Comparison of ENCODE assay signal across 10 cellular contexts in the genomic region with DNA sequence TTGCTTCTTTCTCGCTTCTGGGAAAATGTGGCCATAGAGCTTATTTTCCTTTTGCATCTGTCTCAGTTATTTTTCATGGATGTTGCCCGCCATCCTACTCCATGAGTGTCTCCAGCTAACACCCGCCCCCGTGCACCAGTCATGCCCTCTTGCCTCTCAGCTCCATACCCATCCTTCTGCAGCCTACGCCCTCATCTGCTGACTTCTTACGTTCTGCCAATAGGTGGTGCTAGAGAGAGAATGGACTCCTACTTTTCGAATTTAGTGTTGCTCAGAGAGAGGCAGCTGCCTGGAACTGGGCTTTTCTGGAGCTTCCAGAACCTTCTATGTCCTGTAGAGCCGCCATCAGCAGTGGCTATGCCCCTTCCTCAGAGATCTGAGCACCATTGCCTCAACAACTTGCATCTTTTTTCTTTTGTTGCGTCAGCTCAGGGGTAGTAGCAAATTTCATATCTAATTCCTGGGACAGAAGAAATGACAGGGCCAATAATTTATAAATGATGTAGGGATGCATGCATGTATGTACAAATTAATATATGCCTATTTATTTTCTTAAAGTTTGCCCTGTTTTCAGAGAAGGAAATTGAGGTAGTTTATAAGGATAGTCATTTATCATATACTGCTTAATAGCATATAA.
DNase-seq lines count a peak whose midpoint lies in the region; FAIRE-seq and TF ChIP-seq lines count a peak whose summit lies in the region.
"Had no signal": no experiment of that assay in that cellular context is flagged by ENCODE, and none has a peak within 500 bp of the region (broad histone marks: within the 10 kb centered on the region; RNA-seq: fewer than 3 reads in every experiment).

No MANE protein-coding gene starts in this region.

- H3K36me3 ChIP-seq in H7 (replicated peaks; ENCODE audit: control insufficient read depth, insufficient read depth, low read length) (no peaks in the 10 kb centered on the region), astrocyte (ENCODE audit: insufficient read depth, low read length) (no peaks in the 10 kb centered on the region), suprapubic skin (no peaks in the 10 kb centered on the region)
- H3K36me3 ChIP-seq: BLaER1 had no signal

- no peak overlapping the region for H2AFZ ChIP-seq in astrocyte (ENCODE audit: low read depth, low read length)

- DNase-seq in NCI-H1092 treated with DMSO at 0.1 percent for 48 hours (lab: John Stamatoyannopoulos, UW) (peak; percentile 1), NCI-H1092 (lab: John Stamatoyannopoulos, UW) (no peak), H7 (peak; percentile 67), NCI-H146 (lab: John Stamatoyannopoulos, UW) (peak; percentile 12), astrocyte (ENCODE audit: low read depth) (peak; percentile 26), iPS-NIHi7 (ENCODE audit: extremely low spot score) (peak; percentile 81), suprapubic skin (ENCODE audit: low spot score in 2 of 2) (no peak), COR-L47 (lab: John Stamatoyannopoulos, UW) (no peak)

- no peaks in the 10 kb centered on the region for H4K20me1 ChIP-seq in astrocyte (ENCODE audit: insufficient read depth, low read length)
- H4K20me1 ChIP-seq: BLaER1 had no signal

- H3K27me3 ChIP-seq in H7 (ENCODE audit: control insufficient read depth, insufficient read depth, low read length) (no peaks in the 10 kb centered on the region), astrocyte (ENCODE audit: insufficient read depth, low read length) (no peaks in the 10 kb centered on the region), suprapubic skin (no peaks in the 10 kb centered on the region)
- H3K27me3 ChIP-seq: BLaER1 had no signal

- no peak overlapping the region for H3K27ac Mint-ChIP-seq in astrocyte (ENCODE audit: unreplicated experiment)
- H3K27ac Mint-ChIP-seq: activated naive CD8-positive, alpha-beta T cell had no signal

- TF ChIP-seq POLR2A in suprapubic skin (IDR thresholded peaks at IDR 0.05), result no peak

- no peaks in the 10 kb centered on the region for H3K36me3 Mint-ChIP-seq in astrocyte (ENCODE audit: low read depth, unreplicated experiment)
- H3K36me3 Mint-ChIP-seq: activated naive CD8-positive, alpha-beta T cell had no signal

- no peaks in the 10 kb centered on the region for H3K4me1 Mint-ChIP-seq in astrocyte (ENCODE audit: low read depth, unreplicated experiment)

- TF ChIP-seq EP300 in suprapubic skin (IDR thresholded peaks at IDR 0.05), result no peak

- H3K4me3 Mint-ChIP-seq in astrocyte (ENCODE audit: unreplicated experiment), result no peak overlapping the region
- H3K4me3 Mint-ChIP-seq: activated naive CD8-positive, alpha-beta T cell had no signal

- WGBS in suprapubic skin, result 24% methylated on average over 9 of the region's 9 CpGs

- no peak for FAIRE-seq in astrocyte (lab: Jason Lieb, UNC)

- no peak overlapping the region for H3K9ac ChIP-seq in astrocyte (ENCODE audit: low read length)
- H3K9ac ChIP-seq: BLaER1 had no signal

- TF ChIP-seq CTCF in astrocyte (IDR thresholded peaks at IDR 0.05; ENCODE audit: insufficient read depth, low read depth, low read length), result peak; percentile 74
- TF ChIP-seq CTCF in suprapubic skin (IDR thresholded peaks at IDR 0.05), result peak; percentile 3 to 66

- H3K4me2 ChIP-seq in astrocyte (ENCODE audit: low read length), result no peak overlapping the region
- H3K4me2 ChIP-seq: BLaER1 had no signal

- H3K4me3 ChIP-seq in H7 (ENCODE audit: insufficient read depth, low read depth, low read length), result no peak overlapping the region
- no peak overlapping the region for H3K4me3 ChIP-seq in astrocyte (ENCODE audit: insufficient read depth, low read depth, low read length)
- no peak overlapping the region for H3K4me3 ChIP-seq in suprapubic skin
- H3K4me3 ChIP-seq: BLaER1 had no signal

- H3K27me3 Mint-ChIP-seq in astrocyte (ENCODE audit: low read depth, unreplicated experiment), result peaks cover 7% of the 10 kb centered on the region

- H3K9me3 ChIP-seq in astrocyte (ENCODE audit: insufficient read depth, low read depth, low read length) (no peaks in the 10 kb centered on the region), suprapubic skin (no peaks in the 10 kb centered on the region)
- H3K9me3 ChIP-seq: BLaER1 had no signal

- no peaks in the 10 kb centered on the region for H3K4me1 ChIP-seq in astrocyte (ENCODE audit: insufficient read depth, low read length)
- H3K4me1 ChIP-seq in suprapubic skin, result no peaks in the 10 kb centered on the region
- H3K4me1 ChIP-seq: BLaER1 had no signal

- no peaks in the 10 kb centered on the region for H3K79me2 ChIP-seq in astrocyte (ENCODE audit: insufficient read depth, low read length)

- no peaks in the 10 kb centered on the region for H3K9me3 Mint-ChIP-seq in astrocyte (ENCODE audit: unreplicated experiment)

- H3K27ac ChIP-seq in astrocyte (ENCODE audit: low read depth, low read length) (no peak overlapping the region), suprapubic skin (no peak overlapping the region)
- H3K27ac ChIP-seq: BLaER1 had no signal

Comparison
In these comparisons a context has a peak if more than half of its experiments do, and no peak if none do; other contexts are left out.
1. DNase-seq: peak in NCI-H1092 treated with DMSO at 0.1 percent for 48 hours (single experiment), H7 (single experiment), NCI-H146 (single experiment), astrocyte (single experiment) and iPS-NIHi7 (single experiment); none in NCI-H1092 (single experiment), suprapubic skin (0 of 2) and COR-L47 (single experiment).